Comparison of ENCODE assay signal across 8 cellular contexts in genomic region chr17:7313890-7314718, GRCh38. TPM values are rescaled to one million over a fixed set of nuclear protein-coding genes. Genes with fewer than 3 reads are reported as not detected.
DNase-seq lines count a peak whose midpoint lies in the region; ATAC-seq and TF ChIP-seq lines count a peak whose summit lies in the region.

No MANE protein-coding gene starts in this region.

- H2BK15ac ChIP-seq in neuronal stem cell (ENCODE audit: low read length), result no peak overlapping the region

- H2BK120ac ChIP-seq in neuronal stem cell (ENCODE audit: low read depth, low read length), result peak overlapping the region; percentile 78

- peak; percentile 33 for DNase-seq in Daoy (ENCODE audit: low read depth)
- no peak for DNase-seq in effector memory CD4-positive, alpha-beta T cell
- no peak for DNase-seq in neuronal stem cell (ENCODE audit: low spot score)
- DNase-seq in NCI-H1092 (lab: John Stamatoyannopoulos, UW), result no peak
- no peak for DNase-seq in SHP77 treated with DMSO at 0.1 percent for 48 hours (lab: John Stamatoyannopoulos, UW)
- no peak for DNase-seq in nucleus accumbens (lab: John Stamatoyannopoulos, UW)

- no peak overlapping the region for H3K4ac ChIP-seq in neuronal stem cell (ENCODE audit: low read length)

- no peak overlapping the region for H2BK5ac ChIP-seq in neuronal stem cell (ENCODE audit: low read length)

- no peak overlapping the region for H2AK5ac ChIP-seq in neuronal stem cell (ENCODE audit: low read depth, low read length)

- H3K4me1 ChIP-seq in OCI-LY1 (ENCODE audit: insufficient read depth, low read length, severe bottlenecking) (peaks cover 53% of the 10 kb centered on the region), neuronal stem cell (ENCODE audit: control insufficient read depth in 2 of 2, insufficient read depth in 1 of 2, low read depth in 1 of 2, low read length in 2 of 2) (peaks cover 8 to 16% of the 10 kb centered on the region in 2 donors)
- peaks cover 46% of the 10 kb centered on the region for H3K4me1 ChIP-seq in effector memory CD4-positive, alpha-beta T cell (ENCODE audit: control insufficient read depth, insufficient read depth, low read length, poor library complexity, severe bottlenecking)

- peaks cover 17% of the 10 kb centered on the region for H3K79me2 ChIP-seq in OCI-LY1 (ENCODE audit: insufficient read depth, low read length)

- H3K14ac ChIP-seq in neuronal stem cell (ENCODE audit: low read length), result no peak overlapping the region

- H3K27ac ChIP-seq in OCI-LY1 (ENCODE audit: low read depth, low read length, poor library complexity, severe bottlenecking), result peak overlapping the region; percentile 42
- H3K27ac ChIP-seq in effector memory CD4-positive, alpha-beta T cell (ENCODE audit: insufficient read depth, low read length, poor library complexity, severe bottlenecking), result peak overlapping the region; percentile 75
- H3K27ac ChIP-seq in neuronal stem cell (replicated peaks; ENCODE audit: low read length), result no peak overlapping the region

- peaks cover 4% of the 10 kb centered on the region; the same call in 1 of the 2 replicates for H4K20me1 ChIP-seq in OCI-LY1 (ENCODE audit: insufficient read depth, low read length)

- no peak overlapping the region for H3K18ac ChIP-seq in neuronal stem cell (ENCODE audit: low read length)

- H3K4me3 ChIP-seq in OCI-LY1 (ENCODE audit: low read depth, low read length, poor library complexity, severe bottlenecking) (peak overlapping the region; percentile 99), neuronal stem cell (ENCODE audit: low read length in 2 of 2) (peak overlapping the region; percentile 60 to 92)
- peak overlapping the region; percentile 63 for H3K4me3 ChIP-seq in effector memory CD4-positive, alpha-beta T cell (ENCODE audit: insufficient read depth, low read depth, low read length, poor library complexity, severe bottlenecking)

- ATAC-seq in HG02759 (IDR thresholded peaks at IDR 0.05; ENCODE audit: unreplicated experiment), result no peak

- no peak for TF ChIP-seq CTCF in OCI-LY1 (IDR thresholded peaks at IDR 0.05; ENCODE audit: low read length)

- peaks cover 23% of the 10 kb centered on the region for H3F3A ChIP-seq in OCI-LY1 (ENCODE audit: insufficient read depth, low read length)

- no peak overlapping the region for H3K23ac ChIP-seq in neuronal stem cell (ENCODE audit: low read depth, low read length, poor library complexity)

- H3K79me1 ChIP-seq in neuronal stem cell (ENCODE audit: low read depth, low read length), result peaks cover 7% of the 10 kb centered on the region

- no peak overlapping the region for H2AFZ ChIP-seq in OCI-LY1 (ENCODE audit: low read length)
- H2AFZ ChIP-seq in neuronal stem cell (ENCODE audit: low read length), result no peak overlapping the region

- H3K4me2 ChIP-seq in OCI-LY1 (ENCODE audit: low read length), result peak overlapping the region; percentile 97
- peak overlapping the region; percentile 93 for H3K4me2 ChIP-seq in neuronal stem cell (ENCODE audit: insufficient read depth, low read length, poor library complexity, severe bottlenecking)

- H3K9me2 ChIP-seq in OCI-LY1 (ENCODE audit: low read depth, low read length), result no peaks in the 10 kb centered on the region

- peaks cover 82% of the 10 kb centered on the region for H3K36me3 ChIP-seq in OCI-LY1 (ENCODE audit: insufficient read depth, low read length)
- H3K36me3 ChIP-seq in effector memory CD4-positive, alpha-beta T cell (ENCODE audit: control insufficient read depth, insufficient read depth, low read length), result peaks cover 72% of the 10 kb centered on the region
- peaks cover 68 to 85% of the 10 kb centered on the region in 2 donors for H3K36me3 ChIP-seq in neuronal stem cell (replicated peaks in 1 of 2; ENCODE audit: control insufficient read depth in 2 of 2, insufficient read depth in 2 of 2, low read length in 2 of 2)

- WGBS in neuronal stem cell (ENCODE audit: extremely low coverage in 2 of 2, insufficient read length in 2 of 2, insufficient replicate concordance in 1 of 2), 2 donors, result no CpG with 5 or more reads among the region's 9 CpGs

- H4K91ac ChIP-seq in neuronal stem cell (ENCODE audit: low read depth, low read length, poor library complexity), result no peak overlapping the region

- no peaks in the 10 kb centered on the region for H3K9me3 ChIP-seq in OCI-LY1 (ENCODE audit: low read length)
- H3K9me3 ChIP-seq in effector memory CD4-positive, alpha-beta T cell (ENCODE audit: control insufficient read depth, low read length), result no peaks in the 10 kb centered on the region
- no peaks in the 10 kb centered on the region for H3K9me3 ChIP-seq in neuronal stem cell (replicated peaks in 1 of 2; ENCODE audit: control insufficient read depth in 2 of 2, insufficient read depth in 1 of 2, low read depth in 1 of 2, low read length in 2 of 2)

- H3K9ac ChIP-seq in OCI-LY1 (ENCODE audit: low read length) (peak overlapping the region; percentile 98), neuronal stem cell (ENCODE audit: low read depth, low read length, poor library complexity) (peak overlapping the region; percentile 91)

- H4K8ac ChIP-seq in neuronal stem cell (ENCODE audit: low read depth, low read length), result no peak overlapping the region

- H3K27me3 ChIP-seq in OCI-LY1 (ENCODE audit: insufficient read depth, low read length) (no peaks in the 10 kb centered on the region), neuronal stem cell (ENCODE audit: control insufficient read depth in 3 of 3, insufficient read depth in 3 of 3, low read depth in 1 of 3, low read length in 3 of 3) (no peaks in the 10 kb centered on the region)
- H3K27me3 ChIP-seq in effector memory CD4-positive, alpha-beta T cell (replicated peaks; ENCODE audit: control insufficient read depth, insufficient read depth, low read length, poor library complexity, severe bottlenecking), result no peaks in the 10 kb centered on the region

- no peak overlapping the region for H2BK12ac ChIP-seq in neuronal stem cell (ENCODE audit: low read length)

RNA-seq across cellular contexts. Expression of gene GPS2, which starts 1.1 kb away (rescaled TPM):
- total RNA-seq in Daoy (2014; rRNA removed; shearing (Covaris generic)), result 84.3 and 91.6 TPM in 2 replicates
- polyA plus RNA-seq in neuronal stem cell (2013, experiment 1 of 2), result 38.8 TPM
- 39.5 TPM for polyA plus RNA-seq in neuronal stem cell (2013, experiment 2 of 2)

RNA-seq across cellular contexts. Expression of gene EIF5A, which starts 6.7 kb away (rescaled TPM):
- 861 and 1,090 TPM in 2 replicates for total RNA-seq in Daoy (2014; rRNA removed; shearing (Covaris generic))
- polyA plus RNA-seq in neuronal stem cell (2013, experiment 1 of 2), result 383 TPM
- 383 TPM for polyA plus RNA-seq in neuronal stem cell (2013, experiment 2 of 2)

RNA-seq across cellular contexts. Expression of gene NEURL4, which starts 15.0 kb away (rescaled TPM):
- total RNA-seq in Daoy (2014; rRNA removed; shearing (Covaris generic)), result 15.3 and 17.0 TPM in 2 replicates
- polyA plus RNA-seq in neuronal stem cell (2013, experiment 1 of 2), result 15.9 TPM
- polyA plus RNA-seq in neuronal stem cell (2013, experiment 2 of 2), result 15.0 TPM

RNA-seq across cellular contexts. Expression of gene YBX2, which starts 19.7 kb away (rescaled TPM):
- total RNA-seq in Daoy (2014; rRNA removed; shearing (Covaris generic)), result 0.15 and 2.4 TPM in 2 replicates
- 7.6 TPM for polyA plus RNA-seq in neuronal stem cell (2013, experiment 1 of 2)
- 7.5 TPM for polyA plus RNA-seq in neuronal stem cell (2013, experiment 2 of 2)

RNA-seq across cellular contexts. Expression of gene ACAP1, which starts 22.2 kb away (rescaled TPM):
- 2.7 TPM in 1 of 2 replicates, not detected in the other for total RNA-seq in Daoy (2014; rRNA removed; shearing (Covaris generic))
- 6.8 TPM for polyA plus RNA-seq in neuronal stem cell (2013, experiment 1 of 2)
- polyA plus RNA-seq in neuronal stem cell (2013, experiment 2 of 2), result 5.7 TPM
